Comparison of ENCODE assay signal across 8 cellular contexts in the genomic region with DNA sequence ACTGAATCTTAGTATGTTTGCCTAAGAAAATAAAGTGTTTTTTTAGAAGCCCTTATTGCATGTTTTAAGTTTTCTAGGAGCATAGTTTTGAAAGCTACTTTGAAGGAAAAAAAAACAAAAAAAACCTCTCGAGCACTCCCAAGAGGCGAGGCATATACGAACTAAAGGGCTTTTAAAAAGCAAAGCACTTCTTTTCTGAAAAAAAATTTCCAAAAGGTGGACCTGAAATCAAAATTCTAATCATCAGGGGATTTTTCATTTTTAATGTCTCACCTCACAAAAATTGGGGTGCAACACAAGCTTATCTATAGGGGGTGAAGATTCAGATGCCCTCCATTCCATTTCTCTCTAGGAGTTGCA. TPM values are rescaled to one million over a fixed set of nuclear protein-coding genes. Genes with fewer than 3 reads are reported as not detected.
DNase-seq lines count a peak whose midpoint lies in the region; ATAC-seq and TF ChIP-seq lines count a peak whose summit lies in the region.

No MANE protein-coding gene starts in this region.

- no peaks in the 10 kb centered on the region for H3K4me1 ChIP-seq in NT2/D1 (ENCODE audit: insufficient read depth, insufficient read length)

- peaks cover 3% of the 10 kb centered on the region for H3K27me3 Mint-ChIP-seq in endothelial cell (ENCODE audit: unreplicated experiment)
- no peaks in the 10 kb centered on the region for H3K27me3 Mint-ChIP-seq in osteocyte (ENCODE audit: unreplicated experiment)

- ATAC-seq in GM21717 (IDR thresholded peaks at IDR 0.05; ENCODE audit: unreplicated experiment), result no peak

- TF ChIP-seq CTCF in GM12875 (IDR thresholded peaks at IDR 0.05; ENCODE audit: borderline replicate concordance, insufficient read depth, low read depth, low read length), result no peak
- TF ChIP-seq CTCF in endothelial cell (IDR thresholded peaks at IDR 0.05; ENCODE audit: unreplicated experiment), result no peak
- peak; percentile 52 for TF ChIP-seq CTCF in osteocyte (IDR thresholded peaks at IDR 0.05)

- H3K27me3 ChIP-seq in NT2/D1 (ENCODE audit: insufficient read depth, insufficient read length), result no peaks in the 10 kb centered on the region

- DNase-seq in NT2/D1 (ENCODE audit: low read depth, low spot score) (no peak), endothelial cell (ENCODE audit: low spot score) (no peak), osteocyte (ENCODE audit: extremely low spot score, unreplicated experiment) (no peak), COLO668 (lab: John Stamatoyannopoulos, UW; ENCODE audit: unreplicated experiment) (no peak), SKM-1 (lab: John Stamatoyannopoulos, UW; ENCODE audit: unreplicated experiment) (no peak), NCI-H345 (lab: John Stamatoyannopoulos, UW) (no peak)

- H3K9me3 ChIP-seq in NT2/D1 (ENCODE audit: insufficient read depth, low read length), result no peaks in the 10 kb centered on the region

- H3K9me3 Mint-ChIP-seq in endothelial cell (ENCODE audit: unreplicated experiment) (no peaks in the 10 kb centered on the region), osteocyte (ENCODE audit: unreplicated experiment) (no peaks in the 10 kb centered on the region)

- peaks cover 56% of the 10 kb centered on the region for H3K36me3 ChIP-seq in NT2/D1 (ENCODE audit: insufficient read depth, insufficient read length, low read length)

- H3K4me3 Mint-ChIP-seq in endothelial cell (ENCODE audit: unreplicated experiment) (peak overlapping the region; percentile 98), osteocyte (ENCODE audit: unreplicated experiment) (peak overlapping the region; percentile 98)

- H3K27ac Mint-ChIP-seq in endothelial cell (ENCODE audit: unreplicated experiment), result peak overlapping the region; percentile 97
- peak overlapping the region; percentile 98 for H3K27ac Mint-ChIP-seq in osteocyte (ENCODE audit: unreplicated experiment)

- peaks cover 15% of the 10 kb centered on the region for H3K4me1 Mint-ChIP-seq in endothelial cell (ENCODE audit: unreplicated experiment)
- peaks cover 20% of the 10 kb centered on the region for H3K4me1 Mint-ChIP-seq in osteocyte (ENCODE audit: unreplicated experiment)

- H3K36me3 Mint-ChIP-seq in endothelial cell (ENCODE audit: low read depth, unreplicated experiment) (peaks cover 9% of the 10 kb centered on the region), osteocyte (ENCODE audit: unreplicated experiment) (peaks cover 20% of the 10 kb centered on the region)

- H3K9ac ChIP-seq in NT2/D1 (ENCODE audit: insufficient read length, low read depth), result peak overlapping the region; percentile 98

- peak overlapping the region; percentile 98 for H3K4me3 ChIP-seq in GM12875 (ENCODE audit: low read depth, low read length)
- peak overlapping the region; percentile 99 for H3K4me3 ChIP-seq in NT2/D1 (ENCODE audit: insufficient read length, low read depth)

RNA-seq across cellular contexts. Expression of a gene that starts 0.6 kb away (rescaled TPM):
- 14.9 TPM for total RNA-seq in endothelial cell (ENCODE audit: unreplicated experiment)
- total RNA-seq in osteocyte, result 11.8 and 12.1 TPM in 2 replicates

RNA-seq across cellular contexts. Expression of a gene that starts 0.7 kb away (rescaled TPM):
- total RNA-seq in endothelial cell (ENCODE audit: unreplicated experiment), result 30.0 TPM
- 29.0 and 32.6 TPM in 2 replicates for total RNA-seq in osteocyte
